Comparison of ENCODE assay signal across 1 cellular context in the genomic region with DNA sequence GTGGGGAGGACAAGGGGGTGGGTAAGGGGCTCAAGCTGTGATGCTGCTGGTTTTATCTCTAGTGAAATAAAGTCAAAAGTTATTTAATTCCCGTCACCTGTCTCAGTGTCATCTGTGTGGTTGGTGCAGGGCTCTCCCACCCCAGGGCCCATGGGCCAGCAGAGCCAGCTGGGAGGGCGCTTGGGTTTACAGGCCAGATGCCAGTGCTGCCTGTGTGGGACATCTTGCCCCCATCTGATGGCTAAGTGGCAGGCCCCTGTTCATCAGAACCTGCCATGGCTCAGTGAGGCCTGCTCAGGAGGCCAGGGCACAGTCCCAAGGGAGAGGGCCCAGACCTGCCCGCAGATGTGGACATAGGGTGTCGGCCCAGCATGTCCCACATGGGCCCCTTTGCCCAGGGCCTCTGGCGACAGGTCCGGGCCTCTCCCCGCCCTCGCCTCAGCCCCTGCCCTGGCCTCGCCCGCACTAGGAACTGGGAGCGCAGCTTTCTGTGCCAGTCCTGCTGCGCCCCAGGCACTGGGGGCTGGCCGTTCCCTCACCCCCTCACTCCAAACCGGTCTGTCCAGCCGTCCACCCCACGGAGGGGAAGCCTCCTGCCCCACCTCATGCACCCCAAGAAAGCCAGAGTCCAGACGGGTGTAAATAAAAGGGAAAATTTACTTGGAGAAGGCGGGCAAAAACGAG.
TF ChIP-seq lines count a peak whose summit lies in the region.

No MANE protein-coding gene starts in this region.

TF ChIP-seq in HepG2, 621 proteins besides CTCF, POLR2A, EP300 and RAD21:
- TF ChIP-seq RBM39 (IDR thresholded peaks at IDR 0.05; ENCODE audit: low read depth, low read length, poor library complexity, severe bottlenecking) = peak; percentile 24
- no peak for TF ChIP-seq ZNF570 (CRISPR knock-in tag; IDR thresholded peaks at IDR 0.05; ENCODE audit: borderline replicate concordance)
- TF ChIP-seq RXRA (CRISPR knock-in tag; IDR thresholded peaks at IDR 0.05) = peak; percentile 21; the same call in 1 of the 2 replicates
- 0 out of 2 replicates have a peak, but pooled peaks have one; percentile 23 for TF ChIP-seq POLR2G (IDR thresholded peaks at IDR 0.05; ENCODE audit: low read depth, low read length)
- TF ChIP-seq RBFOX2 (IDR thresholded peaks at IDR 0.05; ENCODE audit: low read depth, low read length) = peak; percentile 55
